ENCODE assay signal across 8 cellular contexts in the genomic region with DNA sequence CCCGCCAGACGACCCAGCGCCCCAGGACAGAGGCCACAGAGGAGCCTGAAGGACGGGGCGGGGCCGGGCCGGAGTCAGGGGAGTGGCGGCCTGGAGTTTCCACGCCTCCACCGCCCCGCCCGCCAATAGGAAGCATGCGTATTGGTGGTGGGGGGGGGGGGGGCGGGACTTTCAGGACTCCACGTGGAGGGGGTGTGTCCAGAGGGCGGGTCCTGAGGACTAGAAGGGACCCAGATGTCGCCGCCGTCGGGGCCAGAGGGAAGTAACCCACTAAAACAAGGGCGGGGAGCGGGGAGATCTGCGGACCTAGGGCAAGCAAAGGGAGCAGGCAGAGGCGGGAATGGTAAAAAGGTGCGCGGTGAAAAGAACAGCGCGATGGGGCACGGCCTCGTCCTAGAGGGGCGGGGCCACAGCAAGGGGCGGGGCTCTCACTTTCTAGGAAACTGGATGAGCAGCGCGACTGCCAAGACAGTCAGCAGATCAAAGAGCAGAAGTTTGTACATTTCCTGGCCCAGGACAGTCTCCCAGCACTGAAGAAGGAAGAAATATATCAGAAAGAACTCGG. TPM values are rescaled to one million over a fixed set of nuclear protein-coding genes. Genes with fewer than 3 reads are reported as not detected.
A peak's percentile ranks its signal among the peaks of the same experiment; 100 is the strongest.
DNase-seq lines count a peak whose midpoint lies in the region; ATAC-seq lines count a peak whose summit lies in the region.

No MANE protein-coding gene starts in this region.

- no peak overlapping the region for H4K91ac ChIP-seq in mesenchymal stem cell (ENCODE audit: low read length)

- H3K4me1 ChIP-seq in mesenchymal stem cell (ENCODE audit: control insufficient read depth, insufficient read depth, low read depth, low read length): peaks cover 25% of the 10 kb centered on the region

- no peak overlapping the region for H3K14ac ChIP-seq in mesenchymal stem cell (ENCODE audit: low read length in 2 of 2)

- H3K4ac ChIP-seq in mesenchymal stem cell (ENCODE audit: low read depth in 1 of 2, low read length in 2 of 2): no peak overlapping the region

- no peak overlapping the region for H3K9ac ChIP-seq in mesenchymal stem cell (ENCODE audit: low read length)

- H3K79me1 ChIP-seq in mesenchymal stem cell (replicated peaks; ENCODE audit: low read length, poor library complexity, severe bottlenecking): peaks cover 21% of the 10 kb centered on the region

- 21% methylated on average over 27 of the region's 35 CpGs for WGBS in mesenchymal stem cell

- no peak overlapping the region for H2BK12ac ChIP-seq in mesenchymal stem cell (ENCODE audit: low read length in 2 of 2)

- DNase-seq in GF-D8 (lab: John Stamatoyannopoulos, UW) (peak; percentile 62), NCI-H460 (ENCODE audit: extremely low read depth, low read depth) (peak; percentile 65), mesenchymal stem cell (peak; percentile 62)
- peak; percentile 86 to 87 for DNase-seq in activated CD4-positive, alpha-beta T cell treated with anti-CD3 and anti-CD28 coated beads, Interleukin-2, amount 50 U/mL, for 48 hours
- DNase-seq in effector CD4-positive, alpha-beta T cell: peak; percentile 70
- peak; percentile 61 for DNase-seq in stimulated activated CD8-positive, alpha-beta memory T cell treated with anti-CD3 and anti-CD28 coated beads, Interleukin-12 subunit alpha, Interleukin-12 subunit beta, amount 100 ng/mL, for 4 hours (ENCODE audit: low read depth)

- H3K27me3 ChIP-seq in mesenchymal stem cell (ENCODE audit: control insufficient read depth in 1 of 2, insufficient read depth in 1 of 2, low read length in 2 of 2): peaks cover 0 to 15% of the 10 kb centered on the region in 2 experiments

- ATAC-seq in GM19328 (IDR thresholded peaks at IDR 0.05; ENCODE audit: unreplicated experiment) (no peak), GM21619 (IDR thresholded peaks at IDR 0.05; ENCODE audit: unreplicated experiment) (no peak)

- H3K23ac ChIP-seq in mesenchymal stem cell (ENCODE audit: low read length in 2 of 2): no peak overlapping the region

- no peaks in the 10 kb centered on the region for H3K9me3 ChIP-seq in mesenchymal stem cell (ENCODE audit: control insufficient read depth, low read length)

- H4K8ac ChIP-seq in mesenchymal stem cell (ENCODE audit: low read length): no peak overlapping the region

- H2BK5ac ChIP-seq in mesenchymal stem cell (ENCODE audit: low read depth, low read length, poor library complexity, severe bottlenecking): no peak overlapping the region

- peak overlapping the region in 1 of 2 experiments; percentile 73 for H3K4me3 ChIP-seq in mesenchymal stem cell (ENCODE audit: insufficient read depth in 1 of 2, low read depth in 1 of 2, low read length in 2 of 2)

- H3K4me2 ChIP-seq in mesenchymal stem cell (ENCODE audit: low read length, poor library complexity, severe bottlenecking): no peak overlapping the region

- peaks cover 9 to 11% of the 10 kb centered on the region in 2 experiments for H3K36me3 ChIP-seq in mesenchymal stem cell (ENCODE audit: control insufficient read depth in 1 of 2, insufficient read depth in 2 of 2, low read depth in 1 of 2, low read length in 2 of 2)

- peak overlapping the region; percentile 51 for H2AFZ ChIP-seq in mesenchymal stem cell (ENCODE audit: low read depth, low read length)

- H3K27ac ChIP-seq in mesenchymal stem cell (ENCODE audit: low read length, poor library complexity, severe bottlenecking): no peak overlapping the region

- H2BK15ac ChIP-seq in mesenchymal stem cell (ENCODE audit: low read depth, poor library complexity, severe bottlenecking): no peak overlapping the region

- H2AK5ac ChIP-seq in mesenchymal stem cell (ENCODE audit: low read length, severe bottlenecking): no peak overlapping the region

- H2BK120ac ChIP-seq in mesenchymal stem cell (ENCODE audit: low read depth, low read length): no peak overlapping the region

- H3K18ac ChIP-seq in mesenchymal stem cell (ENCODE audit: low read depth in 1 of 2, low read length in 2 of 2): no peak overlapping the region

RNA-seq across cellular contexts. Expression of a gene that starts 2.8 kb away (rescaled TPM):
- total RNA-seq in NCI-H460 (2014; rRNA removed; shearing (Covaris generic)): 7.7 and 8.2 TPM in 2 replicates
- polyA plus RNA-seq in NCI-H460 (2014; cell fraction: nucleus; rRNA removed): 3.3 and 11.4 TPM in 2 replicates
- 7.5 TPM for polyA plus RNA-seq in mesenchymal stem cell (2013, experiment 1 of 2)
- polyA plus RNA-seq in mesenchymal stem cell (2013, experiment 2 of 2): 7.2 TPM

RNA-seq across cellular contexts. Expression of a gene that starts 10.6 kb away (rescaled TPM):
- total RNA-seq in NCI-H460 (2014; rRNA removed; shearing (Covaris generic)): 0.30 and 0.63 TPM in 2 replicates
- polyA plus RNA-seq in NCI-H460 (2014; cell fraction: nucleus; rRNA removed): not detected in 2 replicates
- polyA plus RNA-seq in mesenchymal stem cell (2013, experiment 1 of 2): 1.7 TPM
- polyA plus RNA-seq in mesenchymal stem cell (2013, experiment 2 of 2): 1.2 TPM

RNA-seq across cellular contexts. Expression of a gene that starts 24.8 kb away (rescaled TPM):
- 12.3 and 19.2 TPM in 2 replicates for total RNA-seq in NCI-H460 (2014; rRNA removed; shearing (Covaris generic))
- polyA plus RNA-seq in NCI-H460 (2014; cell fraction: nucleus; rRNA removed): 5.1 and 8.6 TPM in 2 replicates
- 34.1 TPM for polyA plus RNA-seq in mesenchymal stem cell (2013, experiment 1 of 2)
- polyA plus RNA-seq in mesenchymal stem cell (2013, experiment 2 of 2): 31.7 TPM

RNA-seq across cellular contexts. Expression of a gene that starts 27.1 kb away (rescaled TPM):
- total RNA-seq in NCI-H460 (2014; rRNA removed; shearing (Covaris generic)): 27.5 and 28.9 TPM in 2 replicates
- polyA plus RNA-seq in NCI-H460 (2014; cell fraction: nucleus; rRNA removed): 57.6 and 80.4 TPM in 2 replicates
- 175 TPM for polyA plus RNA-seq in mesenchymal stem cell (2013, experiment 1 of 2)
- 178 TPM for polyA plus RNA-seq in mesenchymal stem cell (2013, experiment 2 of 2)

RNA-seq across cellular contexts. Expression of a gene that starts 28.8 kb away (rescaled TPM):
- total RNA-seq in NCI-H460 (2014; rRNA removed; shearing (Covaris generic)): 27.3 and 38.4 TPM in 2 replicates
- polyA plus RNA-seq in NCI-H460 (2014; cell fraction: nucleus; rRNA removed): 92.9 and 99.4 TPM in 2 replicates
- 65.1 TPM for polyA plus RNA-seq in mesenchymal stem cell (2013, experiment 1 of 2)
- polyA plus RNA-seq in mesenchymal stem cell (2013, experiment 2 of 2): 67.7 TPM
